8 cellular contexts compared by ENCODE assay signal in genomic region chr5:115169392-115170127, GRCh38. TPM values are rescaled to one million over a fixed set of nuclear protein-coding genes. Genes with fewer than 3 reads are reported as not detected.
DNase-seq lines count a peak whose midpoint lies in the region; ATAC-seq lines count a peak whose summit lies in the region.

TSS of gene TRIM36 (minus strand) at chr5:115169908. CDS start at chr5:115169634, 274 bp downstream.

- DNase-seq in AG20443 (ENCODE audit: low spot score), result peak; percentile 96
- peak; percentile 96 for DNase-seq in NCI-H345 (lab: John Stamatoyannopoulos, UW)
- DNase-seq in activated CD4-positive, CD25-positive, alpha-beta regulatory T cell treated with anti-CD3 and anti-CD28 coated beads, Interleukin-2, amount 50 U/mL, for 72 hours, result peak; percentile 91
- DNase-seq in cerebellum (ENCODE audit: low spot score), result peak; percentile 68
- DNase-seq in kidney tubule cell (ENCODE audit: low spot score), result peak; percentile 94
- DNase-seq in stimulated activated CD4-positive, alpha-beta T cell treated with anti-CD3 and anti-CD28 coated beads, Interleukin-15, amount 100 ng/mL, for 48 hours (ENCODE audit: low read depth in 2 of 2), result peak; percentile 81 to 88

- ATAC-seq in GM19035 (IDR thresholded peaks at IDR 0.05; ENCODE audit: unreplicated experiment) (peak; percentile 98), HG03280 (IDR thresholded peaks at IDR 0.05; ENCODE audit: unreplicated experiment) (peak; percentile 99)

RNA-seq across cellular contexts. Expression of gene TRIM36, which starts in this region (rescaled TPM):
- total RNA-seq in cerebellum, result 68.9 TPM

Comparison
In these comparisons a context has a peak if more than half of its experiments do, and no peak if none do; other contexts are left out.
1. Peak in every context shown above with its lines: DNase-seq and ATAC-seq.